1 cellular context compared by ENCODE assay signal in genomic region chr2:173990970-173991819, GRCh38.
TF ChIP-seq lines count a peak whose summit lies in the region.

No MANE protein-coding gene starts in this region.

TF ChIP-seq in SK-N-SH, 30 proteins besides CTCF, POLR2A, EP300 and RAD21 (continued from another document):
- TF ChIP-seq REST (IDR thresholded peaks at IDR 0.05; ENCODE audit: low read depth, low read length), result no peak
- no peak for TF ChIP-seq GATA2 (CRISPR knock-in tag; IDR thresholded peaks at IDR 0.05)
- no peak for TF ChIP-seq USF1 (IDR thresholded peaks at IDR 0.05; ENCODE audit: borderline replicate concordance, low read depth)
- no peak for TF ChIP-seq IRF3 (IDR thresholded peaks at IDR 0.05; ENCODE audit: low read depth, low read length)
- TF ChIP-seq EZH2phosphoT487 (IDR thresholded peaks at IDR 0.05; ENCODE audit: borderline replicate concordance, low read depth), result no peak
